8 cellular contexts compared by ENCODE assay signal in genomic region chr12:98532687-98533304, GRCh38. TPM values are rescaled to one million over a fixed set of nuclear protein-coding genes. Genes with fewer than 3 reads are reported as not detected.
A peak's percentile ranks its signal among the peaks of the same experiment; 100 is the strongest.
DNase-seq lines count a peak whose midpoint lies in the region; ATAC-seq and TF ChIP-seq lines count a peak whose summit lies in the region.

No MANE protein-coding gene starts in this region.

- no peak overlapping the region for H3K27ac ChIP-seq in KMS-11

- no peak overlapping the region for H3K4me3 ChIP-seq in KMS-11 (IDR thresholded peaks at IDR 0.05; ENCODE audit: insufficient read depth, low read depth, low read length)
- H3K4me3 ChIP-seq in fibroblast of villous mesenchyme (ENCODE audit: low read depth, low read length) = no peak overlapping the region

- H3K27me3 ChIP-seq in KMS-11 (ENCODE audit: insufficient read depth, low read depth) = no peaks in the 10 kb centered on the region

- H3K4me2 ChIP-seq in KMS-11 = no peak overlapping the region

- ATAC-seq in activated CD8-positive, alpha-beta memory T cell treated with anti-CD3 and anti-CD28 coated beads, Interleukin-2, amount 10 ng/mL, durations not matched to agents 7 days and 5 days = peak; percentile 47
- peak; percentile 51 to 58 for ATAC-seq in stimulated activated naive B cell treated with anti-CD40 and anti-IgM and Interleukin-4, amounts not matched to agents 10 μg/mL and 1 μg/mL and 100 μg/mL, for 72 hours (replicated peaks)

- H2AFZ ChIP-seq in KMS-11 (ENCODE audit: low read depth) = no peak overlapping the region

- H3K27ac Mint-ChIP-seq in activated CD8-positive, alpha-beta memory T cell treated with anti-CD3 and anti-CD28 coated beads, Interleukin-2, amount 10 ng/mL, durations not matched to agents 7 days and 5 days = peak overlapping the region; percentile 40
- H3K27ac Mint-ChIP-seq in stimulated activated naive B cell treated with anti-CD40 and anti-IgM and Interleukin-4, amounts not matched to agents 10 μg/mL and 1 μg/mL and 100 μg/mL, for 72 hours = no peak overlapping the region

- DNase-seq in activated CD8-positive, alpha-beta memory T cell treated with anti-CD3 and anti-CD28 coated beads, Interleukin-2, amount 10 ng/mL, durations not matched to agents 7 days and 5 days = no peak
- no peak for DNase-seq in activated CD8-positive, alpha-beta memory T cell treated with anti-CD3 and anti-CD28 coated beads for 24 hours
- DNase-seq in SW480 (ENCODE audit: low spot score) = peak; percentile 52
- peak; percentile 55 for DNase-seq in fibroblast of villous mesenchyme (ENCODE audit: low read depth)
- no peak for DNase-seq in stimulated activated naive B cell treated with anti-CD40 and anti-IgM and Interleukin-4, amounts not matched to agents 10 μg/mL and 1 μg/mL and 100 μg/mL, for 72 hours
- no peak for DNase-seq in cortex of kidney (lab: John Stamatoyannopoulos, UW)
- DNase-seq in 8988T = no peak

- peaks cover 52% of the 10 kb centered on the region for H3K36me3 Mint-ChIP-seq in activated CD8-positive, alpha-beta memory T cell treated with anti-CD3 and anti-CD28 coated beads, Interleukin-2, amount 10 ng/mL, durations not matched to agents 7 days and 5 days
- peaks cover 25 to 27% of the 10 kb centered on the region in 2 donors for H3K36me3 Mint-ChIP-seq in stimulated activated naive B cell treated with anti-CD40 and anti-IgM and Interleukin-4, amounts not matched to agents 10 μg/mL and 1 μg/mL and 100 μg/mL, for 72 hours

- peaks cover 76% of the 10 kb centered on the region for H3K79me2 ChIP-seq in KMS-11 (ENCODE audit: insufficient read depth, low read depth)

- H3K4me3 Mint-ChIP-seq in activated CD8-positive, alpha-beta memory T cell treated with anti-CD3 and anti-CD28 coated beads, Interleukin-2, amount 10 ng/mL, durations not matched to agents 7 days and 5 days = no peak overlapping the region
- H3K4me3 Mint-ChIP-seq in stimulated activated naive B cell treated with anti-CD40 and anti-IgM and Interleukin-4, amounts not matched to agents 10 μg/mL and 1 μg/mL and 100 μg/mL, for 72 hours = no peak overlapping the region

- CTCF ChIA-PET in activated CD8-positive, alpha-beta memory T cell treated with anti-CD3 and anti-CD28 coated beads, Interleukin-2, amount 10 ng/mL, durations not matched to agents 7 days and 5 days (lab: Charles Lee) = interaction anchor here (0.8 to 2.7 kb wide), 10 partner anchors 12 to 108 kb away, joined by 3 to 24 read pairs (median 4); partner anchors contain the start of gene SLC25A3

- H4K20me1 ChIP-seq in KMS-11 (ENCODE audit: insufficient read depth) = peaks cover 9% of the 10 kb centered on the region; the same call in 1 of the 2 replicates

- H3K27me3 Mint-ChIP-seq in activated CD8-positive, alpha-beta memory T cell treated with anti-CD3 and anti-CD28 coated beads, Interleukin-2, amount 10 ng/mL, durations not matched to agents 7 days and 5 days = no peaks in the 10 kb centered on the region
- H3K27me3 Mint-ChIP-seq in stimulated activated naive B cell treated with anti-CD40 and anti-IgM and Interleukin-4, amounts not matched to agents 10 μg/mL and 1 μg/mL and 100 μg/mL, for 72 hours = no peaks in the 10 kb centered on the region

- H3K4me1 ChIP-seq in KMS-11 (ENCODE audit: low read depth, poor library complexity, severe bottlenecking) = peaks cover 36% of the 10 kb centered on the region

- H3K9me3 Mint-ChIP-seq in activated CD8-positive, alpha-beta memory T cell treated with anti-CD3 and anti-CD28 coated beads, Interleukin-2, amount 10 ng/mL, durations not matched to agents 7 days and 5 days (ENCODE audit: low read depth) = no peaks in the 10 kb centered on the region
- H3K9me3 Mint-ChIP-seq in stimulated activated naive B cell treated with anti-CD40 and anti-IgM and Interleukin-4, amounts not matched to agents 10 μg/mL and 1 μg/mL and 100 μg/mL, for 72 hours = no peaks in the 10 kb centered on the region

- H3K4me1 Mint-ChIP-seq in activated CD8-positive, alpha-beta memory T cell treated with anti-CD3 and anti-CD28 coated beads, Interleukin-2, amount 10 ng/mL, durations not matched to agents 7 days and 5 days = peaks cover 19% of the 10 kb centered on the region
- H3K4me1 Mint-ChIP-seq in stimulated activated naive B cell treated with anti-CD40 and anti-IgM and Interleukin-4, amounts not matched to agents 10 μg/mL and 1 μg/mL and 100 μg/mL, for 72 hours = peaks cover 0 to 1% of the 10 kb centered on the region in 2 donors

- H3K9ac ChIP-seq in KMS-11 = no peak overlapping the region

- TF ChIP-seq CTCF in KMS-11 (conservative IDR thresholded peaks at IDR 0.05; ENCODE audit: low read depth, low read length) (peak; percentile 82), fibroblast of villous mesenchyme (IDR thresholded peaks at IDR 0.05; ENCODE audit: insufficient read depth, low read depth, low read length) (peak; percentile 61)

- H3K36me3 ChIP-seq in KMS-11 (ENCODE audit: insufficient read depth) = peaks cover 19% of the 10 kb centered on the region

RNA-seq across cellular contexts. Expression of gene TMPO, which starts 17.4 kb away (rescaled TPM):
- total RNA-seq in activated CD8-positive, alpha-beta memory T cell treated with anti-CD3 and anti-CD28 coated beads, Interleukin-2, amount 10 ng/mL, durations not matched to agents 7 days and 5 days = 100 to 1,000 TPM; 366 to 399 TPM
- 89.2 and 124 TPM in 2 replicates for total RNA-seq in fibroblast of villous mesenchyme

Comparison
In these comparisons a context has a peak if more than half of its experiments do, and no peak if none do; other contexts are left out.
1. DNase-seq: peak in SW480 (single experiment) and fibroblast of villous mesenchyme (single experiment); none in activated CD8-positive, alpha-beta memory T cell treated with anti-CD3 and anti-CD28 coated beads, Interleukin-2, amount 10 ng/mL, durations not matched to agents 7 days and 5 days (single experiment), activated CD8-positive, alpha-beta memory T cell treated with anti-CD3 and anti-CD28 coated beads for 24 hours (single experiment), stimulated activated naive B cell treated with anti-CD40 and anti-IgM and Interleukin-4, amounts not matched to agents 10 μg/mL and 1 μg/mL and 100 μg/mL, for 72 hours (single experiment), cortex of kidney (single experiment) and 8988T (single experiment).